Comparison of ENCODE assay signal across 1 cellular context in genomic region chr20:57592263-57593092, GRCh38.
A peak's percentile ranks its signal among the peaks of the same experiment; 100 is the strongest.
TF ChIP-seq lines count a peak whose summit lies in the region.

No MANE protein-coding gene starts in this region.

TF ChIP-seq in HepG2, 621 proteins besides CTCF, POLR2A, EP300 and RAD21 (continued from another document and continues in another):
- TF ChIP-seq, protein P1, sequence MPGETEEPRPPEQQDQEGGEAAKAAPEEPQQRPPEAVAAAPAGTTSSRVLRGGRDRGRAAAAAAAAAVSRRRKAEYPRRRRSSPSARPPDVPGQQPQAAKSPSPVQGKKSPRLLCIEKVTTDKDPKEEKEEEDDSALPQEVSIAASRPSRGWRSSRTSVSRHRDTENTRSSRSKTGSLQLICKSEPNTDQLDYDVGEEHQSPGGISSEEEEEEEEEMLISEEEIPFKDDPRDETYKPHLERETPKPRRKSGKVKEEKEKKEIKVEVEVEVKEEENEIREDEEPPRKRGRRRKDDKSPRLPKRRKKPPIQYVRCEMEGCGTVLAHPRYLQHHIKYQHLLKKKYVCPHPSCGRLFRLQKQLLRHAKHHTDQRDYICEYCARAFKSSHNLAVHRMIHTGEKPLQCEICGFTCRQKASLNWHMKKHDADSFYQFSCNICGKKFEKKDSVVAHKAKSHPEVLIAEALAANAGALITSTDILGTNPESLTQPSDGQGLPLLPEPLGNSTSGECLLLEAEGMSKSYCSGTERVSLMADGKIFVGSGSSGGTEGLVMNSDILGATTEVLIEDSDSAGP (CRISPR knock-in tag; IDR thresholded peaks at IDR 0.05; ENCODE audit: borderline replicate concordance): no peak
- TF ChIP-seq, protein P2, sequence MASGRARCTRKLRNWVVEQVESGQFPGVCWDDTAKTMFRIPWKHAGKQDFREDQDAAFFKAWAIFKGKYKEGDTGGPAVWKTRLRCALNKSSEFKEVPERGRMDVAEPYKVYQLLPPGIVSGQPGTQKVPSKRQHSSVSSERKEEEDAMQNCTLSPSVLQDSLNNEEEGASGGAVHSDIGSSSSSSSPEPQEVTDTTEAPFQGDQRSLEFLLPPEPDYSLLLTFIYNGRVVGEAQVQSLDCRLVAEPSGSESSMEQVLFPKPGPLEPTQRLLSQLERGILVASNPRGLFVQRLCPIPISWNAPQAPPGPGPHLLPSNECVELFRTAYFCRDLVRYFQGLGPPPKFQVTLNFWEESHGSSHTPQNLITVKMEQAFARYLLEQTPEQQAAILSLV (CRISPR knock-in tag; IDR thresholded peaks at IDR 0.05; ENCODE audit: borderline replicate concordance): peak; percentile 38; the same call in 1 of the 2 replicates
- TF ChIP-seq ZNF556 (CRISPR knock-in tag; IDR thresholded peaks at IDR 0.05; ENCODE audit: borderline replicate concordance) (peak; percentile 90; the same call in 1 of the 2 replicates), ZEB1 (IDR thresholded peaks at IDR 0.05; ENCODE audit: insufficient replicate concordance, low read depth) (no peak), PRMT3 (CRISPR knock-in tag; IDR thresholded peaks at IDR 0.05; ENCODE audit: borderline replicate concordance, low read depth) (no peak), ZNF772 (CRISPR knock-in tag; IDR thresholded peaks at IDR 0.05) (no peak), ZNF432 (CRISPR knock-in tag; IDR thresholded peaks at IDR 0.05; ENCODE audit: borderline replicate concordance) (no peak), KMT2A (CRISPR knock-in tag; IDR thresholded peaks at IDR 0.05) (no peak), ZMAT3 (CRISPR knock-in tag; conservative IDR thresholded peaks at IDR 0.05) (peak; percentile 53; the same call in 1 of the 2 replicates), ZNF276 (CRISPR knock-in tag; IDR thresholded peaks at IDR 0.05; ENCODE audit: low read depth) (0 out of 2 replicates have a peak, but pooled peaks have one; percentile 23), ARHGAP35 (CRISPR knock-in tag; IDR thresholded peaks at IDR 0.05; ENCODE audit: borderline replicate concordance) (peak; percentile 51; the same call in 1 of the 2 replicates), ISX (CRISPR knock-in tag; conservative IDR thresholded peaks at IDR 0.05) (no peak), MIXL1 (CRISPR knock-in tag; IDR thresholded peaks at IDR 0.05) (peak; percentile 46; the same call in 1 of the 2 replicates), MAX (IDR thresholded peaks at IDR 0.05) (0 out of 2 replicates have a peak, but pooled peaks have one; percentile 29), AHR (CRISPR knock-in tag; IDR thresholded peaks at IDR 0.05) (no peak), ZNF230 (CRISPR knock-in tag; IDR thresholded peaks at IDR 0.05) (peak; percentile 62; the same call in 1 of the 2 replicates), DPF2 (CRISPR knock-in tag; IDR thresholded peaks at IDR 0.05; ENCODE audit: borderline replicate concordance, low read depth) (peak; percentile 76), RFX1 (IDR thresholded peaks at IDR 0.05) (no peak), ZNF224 (CRISPR knock-in tag; IDR thresholded peaks at IDR 0.05) (0 out of 2 replicates have a peak, but pooled peaks have one; percentile 44), ZZZ3 (CRISPR knock-in tag; IDR thresholded peaks at IDR 0.05; ENCODE audit: borderline replicate concordance) (peak; percentile 82; the same call in 1 of the 2 replicates), MYC (CRISPR knock-in tag; IDR thresholded peaks at IDR 0.05; ENCODE audit: borderline replicate concordance) (no peak), ZNF326 (CRISPR knock-in tag; IDR thresholded peaks at IDR 0.05; ENCODE audit: borderline replicate concordance) (no peak), EHMT2 (IDR thresholded peaks at IDR 0.05; ENCODE audit: borderline replicate concordance, low read depth, low read length) (no peak), ZBTB1 (CRISPR knock-in tag; IDR thresholded peaks at IDR 0.05; ENCODE audit: borderline replicate concordance) (no peak), FOXC1 (CRISPR knock-in tag; IDR thresholded peaks at IDR 0.05; ENCODE audit: borderline replicate concordance) (peak; percentile 10; the same call in 1 of the 2 replicates), IKZF5 (CRISPR knock-in tag; IDR thresholded peaks at IDR 0.05) (no peak), ZNF552 (CRISPR knock-in tag; IDR thresholded peaks at IDR 0.05; ENCODE audit: borderline replicate concordance) (no peak), TOE1 (CRISPR knock-in tag; IDR thresholded peaks at IDR 0.05) (no peak), PPARG (CRISPR knock-in tag; conservative IDR thresholded peaks at IDR 0.05) (no peak), SRSF4 (IDR thresholded peaks at IDR 0.05; ENCODE audit: low read depth, low read length, poor library complexity, severe bottlenecking) (no peak), FOXA1 (IDR thresholded peaks at IDR 0.05) (no peak), FOXA1 (CRISPR knock-in tag; IDR thresholded peaks at IDR 0.05) (no peak), ZNF713 (CRISPR knock-in tag; IDR thresholded peaks at IDR 0.05) (no peak), ZKSCAN8 (CRISPR knock-in tag; IDR thresholded peaks at IDR 0.05; ENCODE audit: borderline replicate concordance) (no peak), ZNF430 (CRISPR knock-in tag; IDR thresholded peaks at IDR 0.05) (0 out of 2 replicates have a peak, but pooled peaks have one; percentile 42), ZMYM4 (CRISPR knock-in tag; IDR thresholded peaks at IDR 0.05) (peak; percentile 51; the same call in 1 of the 2 replicates), ZNF543 (CRISPR knock-in tag; IDR thresholded peaks at IDR 0.05) (peak; percentile 78; the same call in 1 of the 2 replicates)
- TF ChIP-seq, protein P3, sequence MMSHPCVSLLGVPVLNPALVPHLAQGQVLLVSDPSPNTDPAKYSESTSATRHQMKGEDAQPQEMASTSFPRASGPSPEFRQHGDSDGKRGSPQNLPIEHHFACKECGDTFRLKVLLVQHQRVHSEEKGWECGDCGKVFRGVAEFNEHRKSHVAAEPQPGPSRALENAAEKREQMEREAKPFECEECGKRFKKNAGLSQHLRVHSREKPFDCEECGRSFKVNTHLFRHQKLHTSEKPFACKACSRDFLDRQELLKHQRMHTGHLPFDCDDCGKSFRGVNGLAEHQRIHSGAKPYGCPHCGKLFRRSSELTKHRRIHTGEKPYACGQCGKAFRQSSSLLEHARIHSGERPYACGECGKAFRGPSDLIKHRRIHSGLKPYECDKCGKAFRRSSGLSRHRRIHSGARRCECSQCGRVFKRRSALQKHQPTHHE (CRISPR knock-in tag; IDR thresholded peaks at IDR 0.05; ENCODE audit: borderline replicate concordance): no peak
- TF ChIP-seq, protein P4, sequence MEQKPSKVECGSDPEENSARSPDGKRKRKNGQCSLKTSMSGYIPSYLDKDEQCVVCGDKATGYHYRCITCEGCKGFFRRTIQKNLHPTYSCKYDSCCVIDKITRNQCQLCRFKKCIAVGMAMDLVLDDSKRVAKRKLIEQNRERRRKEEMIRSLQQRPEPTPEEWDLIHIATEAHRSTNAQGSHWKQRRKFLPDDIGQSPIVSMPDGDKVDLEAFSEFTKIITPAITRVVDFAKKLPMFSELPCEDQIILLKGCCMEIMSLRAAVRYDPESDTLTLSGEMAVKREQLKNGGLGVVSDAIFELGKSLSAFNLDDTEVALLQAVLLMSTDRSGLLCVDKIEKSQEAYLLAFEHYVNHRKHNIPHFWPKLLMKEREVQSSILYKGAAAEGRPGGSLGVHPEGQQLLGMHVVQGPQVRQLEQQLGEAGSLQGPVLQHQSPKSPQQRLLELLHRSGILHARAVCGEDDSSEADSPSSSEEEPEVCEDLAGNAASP (CRISPR knock-in tag; IDR thresholded peaks at IDR 0.05; ENCODE audit: borderline replicate concordance): no peak
- TF ChIP-seq, protein P5, sequence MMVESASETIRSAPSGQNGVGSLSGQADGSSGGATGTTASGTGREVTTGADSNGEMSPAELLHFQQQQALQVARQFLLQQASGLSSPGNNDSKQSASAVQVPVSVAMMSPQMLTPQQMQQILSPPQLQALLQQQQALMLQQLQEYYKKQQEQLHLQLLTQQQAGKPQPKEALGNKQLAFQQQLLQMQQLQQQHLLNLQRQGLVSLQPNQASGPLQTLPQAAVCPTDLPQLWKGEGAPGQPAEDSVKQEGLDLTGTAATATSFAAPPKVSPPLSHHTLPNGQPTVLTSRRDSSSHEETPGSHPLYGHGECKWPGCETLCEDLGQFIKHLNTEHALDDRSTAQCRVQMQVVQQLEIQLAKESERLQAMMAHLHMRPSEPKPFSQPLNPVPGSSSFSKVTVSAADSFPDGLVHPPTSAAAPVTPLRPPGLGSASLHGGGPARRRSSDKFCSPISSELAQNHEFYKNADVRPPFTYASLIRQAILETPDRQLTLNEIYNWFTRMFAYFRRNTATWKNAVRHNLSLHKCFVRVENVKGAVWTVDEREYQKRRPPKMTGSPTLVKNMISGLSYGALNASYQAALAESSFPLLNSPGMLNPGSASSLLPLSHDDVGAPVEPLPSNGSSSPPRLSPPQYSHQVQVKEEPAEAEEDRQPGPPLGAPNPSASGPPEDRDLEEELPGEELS (CRISPR knock-in tag; IDR thresholded peaks at IDR 0.05): no peak
- TF ChIP-seq, protein P6, sequence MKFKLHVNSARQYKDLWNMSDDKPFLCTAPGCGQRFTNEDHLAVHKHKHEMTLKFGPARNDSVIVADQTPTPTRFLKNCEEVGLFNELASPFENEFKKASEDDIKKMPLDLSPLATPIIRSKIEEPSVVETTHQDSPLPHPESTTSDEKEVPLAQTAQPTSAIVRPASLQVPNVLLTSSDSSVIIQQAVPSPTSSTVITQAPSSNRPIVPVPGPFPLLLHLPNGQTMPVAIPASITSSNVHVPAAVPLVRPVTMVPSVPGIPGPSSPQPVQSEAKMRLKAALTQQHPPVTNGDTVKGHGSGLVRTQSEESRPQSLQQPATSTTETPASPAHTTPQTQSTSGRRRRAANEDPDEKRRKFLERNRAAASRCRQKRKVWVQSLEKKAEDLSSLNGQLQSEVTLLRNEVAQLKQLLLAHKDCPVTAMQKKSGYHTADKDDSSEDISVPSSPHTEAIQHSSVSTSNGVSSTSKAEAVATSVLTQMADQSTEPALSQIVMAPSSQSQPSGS (CRISPR knock-in tag; IDR thresholded peaks at IDR 0.05): peak; percentile 56; the same call in 1 of the 2 replicates
- TF ChIP-seq, protein P7, sequence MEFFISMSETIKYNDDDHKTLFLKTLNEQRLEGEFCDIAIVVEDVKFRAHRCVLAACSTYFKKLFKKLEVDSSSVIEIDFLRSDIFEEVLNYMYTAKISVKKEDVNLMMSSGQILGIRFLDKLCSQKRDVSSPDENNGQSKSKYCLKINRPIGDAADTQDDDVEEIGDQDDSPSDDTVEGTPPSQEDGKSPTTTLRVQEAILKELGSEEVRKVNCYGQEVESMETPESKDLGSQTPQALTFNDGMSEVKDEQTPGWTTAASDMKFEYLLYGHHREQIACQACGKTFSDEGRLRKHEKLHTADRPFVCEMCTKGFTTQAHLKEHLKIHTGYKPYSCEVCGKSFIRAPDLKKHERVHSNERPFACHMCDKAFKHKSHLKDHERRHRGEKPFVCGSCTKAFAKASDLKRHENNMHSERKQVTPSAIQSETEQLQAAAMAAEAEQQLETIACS (CRISPR knock-in tag; IDR thresholded peaks at IDR 0.05): no peak
- TF ChIP-seq, protein P8, sequence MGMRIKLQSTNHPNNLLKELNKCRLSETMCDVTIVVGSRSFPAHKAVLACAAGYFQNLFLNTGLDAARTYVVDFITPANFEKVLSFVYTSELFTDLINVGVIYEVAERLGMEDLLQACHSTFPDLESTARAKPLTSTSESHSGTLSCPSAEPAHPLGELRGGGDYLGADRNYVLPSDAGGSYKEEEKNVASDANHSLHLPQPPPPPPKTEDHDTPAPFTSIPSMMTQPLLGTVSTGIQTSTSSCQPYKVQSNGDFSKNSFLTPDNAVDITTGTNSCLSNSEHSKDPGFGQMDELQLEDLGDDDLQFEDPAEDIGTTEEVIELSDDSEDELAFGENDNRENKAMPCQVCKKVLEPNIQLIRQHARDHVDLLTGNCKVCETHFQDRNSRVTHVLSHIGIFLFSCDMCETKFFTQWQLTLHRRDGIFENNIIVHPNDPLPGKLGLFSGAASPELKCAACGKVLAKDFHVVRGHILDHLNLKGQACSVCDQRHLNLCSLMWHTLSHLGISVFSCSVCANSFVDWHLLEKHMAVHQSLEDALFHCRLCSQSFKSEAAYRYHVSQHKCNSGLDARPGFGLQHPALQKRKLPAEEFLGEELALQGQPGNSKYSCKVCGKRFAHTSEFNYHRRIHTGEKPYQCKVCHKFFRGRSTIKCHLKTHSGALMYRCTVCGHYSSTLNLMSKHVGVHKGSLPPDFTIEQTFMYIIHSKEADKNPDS (CRISPR knock-in tag; IDR thresholded peaks at IDR 0.05): 0 out of 2 replicates have a peak, but pooled peaks have one; percentile 48
